In the genomic region with DNA sequence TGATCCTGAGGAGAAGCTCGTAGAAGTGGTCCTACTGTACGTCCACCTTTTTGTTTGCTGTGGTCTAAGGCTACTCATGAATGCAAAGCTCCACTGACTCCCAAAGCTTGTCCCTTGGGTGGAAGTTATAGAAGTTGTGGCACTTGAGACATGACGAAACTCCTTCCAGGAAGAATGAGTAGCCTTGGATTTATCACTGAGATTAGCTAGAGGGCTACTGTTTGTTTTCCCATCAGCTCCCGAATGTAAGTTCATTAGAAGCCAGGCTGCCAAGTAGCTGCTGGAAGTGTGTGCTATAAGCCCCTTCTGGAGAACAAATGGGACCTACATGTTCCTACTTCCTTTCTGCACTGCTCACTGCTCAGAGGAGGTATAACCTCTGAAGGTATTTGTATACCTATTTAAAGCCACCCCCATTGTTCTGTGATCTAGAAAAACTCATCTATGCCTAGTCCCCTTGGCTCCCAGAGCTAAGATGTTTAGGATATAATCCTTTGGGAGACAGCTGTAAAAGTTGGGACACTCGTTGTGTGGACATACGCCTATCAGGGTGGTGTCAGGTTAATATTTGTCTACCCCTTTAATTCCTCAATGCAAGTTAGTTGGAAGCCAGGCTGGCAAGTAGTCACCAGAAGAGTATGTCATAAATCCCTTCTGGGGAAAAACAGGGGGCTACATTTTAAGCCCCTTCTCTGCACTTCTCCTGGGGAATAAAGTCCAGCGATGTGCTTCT, we compare ENCODE assay signal across 1 cellular context.
TF ChIP-seq lines count a peak whose summit lies in the region.

No MANE protein-coding gene starts in this region.

TF ChIP-seq in HepG2, 621 proteins besides CTCF, POLR2A, EP300 and RAD21 (continued from another document):
- TF ChIP-seq, protein P1, sequence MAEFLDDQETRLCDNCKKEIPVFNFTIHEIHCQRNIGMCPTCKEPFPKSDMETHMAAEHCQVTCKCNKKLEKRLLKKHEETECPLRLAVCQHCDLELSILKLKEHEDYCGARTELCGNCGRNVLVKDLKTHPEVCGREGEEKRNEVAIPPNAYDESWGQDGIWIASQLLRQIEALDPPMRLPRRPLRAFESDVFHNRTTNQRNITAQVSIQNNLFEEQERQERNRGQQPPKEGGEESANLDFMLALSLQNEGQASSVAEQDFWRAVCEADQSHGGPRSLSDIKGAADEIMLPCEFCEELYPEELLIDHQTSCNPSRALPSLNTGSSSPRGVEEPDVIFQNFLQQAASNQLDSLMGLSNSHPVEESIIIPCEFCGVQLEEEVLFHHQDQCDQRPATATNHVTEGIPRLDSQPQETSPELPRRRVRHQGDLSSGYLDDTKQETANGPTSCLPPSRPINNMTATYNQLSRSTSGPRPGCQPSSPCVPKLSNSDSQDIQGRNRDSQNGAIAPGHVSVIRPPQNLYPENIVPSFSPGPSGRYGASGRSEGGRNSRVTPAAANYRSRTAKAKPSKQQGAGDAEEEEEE (CRISPR knock-in tag; IDR thresholded peaks at IDR 0.05; ENCODE audit: borderline replicate concordance) = no peak
- TF ChIP-seq, protein P2, sequence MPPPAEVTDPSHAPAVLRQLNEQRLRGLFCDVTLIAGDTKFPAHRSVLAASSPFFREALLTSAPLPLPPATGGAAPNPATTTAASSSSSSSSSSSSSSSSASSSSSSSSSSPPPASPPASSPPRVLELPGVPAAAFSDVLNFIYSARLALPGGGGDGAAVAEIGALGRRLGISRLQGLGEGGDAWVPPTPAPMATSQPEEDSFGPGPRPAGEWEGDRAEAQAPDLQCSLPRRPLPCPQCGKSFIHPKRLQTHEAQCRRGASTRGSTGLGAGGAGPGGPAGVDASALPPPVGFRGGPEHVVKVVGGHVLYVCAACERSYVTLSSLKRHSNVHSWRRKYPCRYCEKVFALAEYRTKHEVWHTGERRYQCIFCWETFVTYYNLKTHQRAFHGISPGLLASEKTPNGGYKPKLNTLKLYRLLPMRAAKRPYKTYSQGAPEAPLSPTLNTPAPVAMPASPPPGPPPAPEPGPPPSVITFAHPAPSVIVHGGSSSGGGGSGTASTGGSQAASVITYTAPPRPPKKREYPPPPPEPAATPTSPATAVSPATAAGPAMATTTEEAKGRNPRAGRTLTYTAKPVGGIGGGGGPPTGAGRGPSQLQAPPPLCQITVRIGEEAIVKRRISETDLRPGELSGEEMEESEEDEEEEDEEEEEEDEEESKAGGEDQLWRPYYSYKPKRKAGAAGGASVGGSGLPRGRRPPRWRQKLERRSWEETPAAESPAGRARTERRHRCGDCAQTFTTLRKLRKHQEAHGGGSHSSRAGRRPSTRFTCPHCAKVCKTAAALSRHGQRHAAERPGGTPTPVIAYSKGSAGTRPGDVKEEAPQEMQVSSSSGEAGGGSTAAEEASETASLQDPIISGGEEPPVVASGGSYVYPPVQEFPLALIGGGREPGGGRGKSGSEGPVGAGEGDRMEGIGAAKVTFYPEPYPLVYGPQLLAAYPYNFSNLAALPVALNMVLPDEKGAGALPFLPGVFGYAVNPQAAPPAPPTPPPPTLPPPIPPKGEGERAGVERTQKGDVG (CRISPR knock-in tag; IDR thresholded peaks at IDR 0.05; ENCODE audit: borderline replicate concordance) = no peak
- TF ChIP-seq SRSF1 (optimal IDR thresholded peaks at IDR 0.05; ENCODE audit: low read depth, low read length) = no peak
- TF ChIP-seq, protein P3, sequence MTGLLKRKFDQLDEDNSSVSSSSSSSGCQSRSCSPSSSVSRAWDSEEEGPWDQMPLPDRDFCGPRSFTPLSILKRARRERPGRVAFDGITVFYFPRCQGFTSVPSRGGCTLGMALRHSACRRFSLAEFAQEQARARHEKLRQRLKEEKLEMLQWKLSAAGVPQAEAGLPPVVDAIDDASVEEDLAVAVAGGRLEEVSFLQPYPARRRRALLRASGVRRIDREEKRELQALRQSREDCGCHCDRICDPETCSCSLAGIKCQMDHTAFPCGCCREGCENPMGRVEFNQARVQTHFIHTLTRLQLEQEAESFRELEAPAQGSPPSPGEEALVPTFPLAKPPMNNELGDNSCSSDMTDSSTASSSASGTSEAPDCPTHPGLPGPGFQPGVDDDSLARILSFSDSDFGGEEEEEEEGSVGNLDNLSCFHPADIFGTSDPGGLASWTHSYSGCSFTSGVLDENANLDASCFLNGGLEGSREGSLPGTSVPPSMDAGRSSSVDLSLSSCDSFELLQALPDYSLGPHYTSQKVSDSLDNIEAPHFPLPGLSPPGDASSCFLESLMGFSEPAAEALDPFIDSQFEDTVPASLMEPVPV (CRISPR knock-in tag; IDR thresholded peaks at IDR 0.05) = no peak
- no peak for TF ChIP-seq POGZ (CRISPR knock-in tag; IDR thresholded peaks at IDR 0.05)
- TF ChIP-seq, protein P4, sequence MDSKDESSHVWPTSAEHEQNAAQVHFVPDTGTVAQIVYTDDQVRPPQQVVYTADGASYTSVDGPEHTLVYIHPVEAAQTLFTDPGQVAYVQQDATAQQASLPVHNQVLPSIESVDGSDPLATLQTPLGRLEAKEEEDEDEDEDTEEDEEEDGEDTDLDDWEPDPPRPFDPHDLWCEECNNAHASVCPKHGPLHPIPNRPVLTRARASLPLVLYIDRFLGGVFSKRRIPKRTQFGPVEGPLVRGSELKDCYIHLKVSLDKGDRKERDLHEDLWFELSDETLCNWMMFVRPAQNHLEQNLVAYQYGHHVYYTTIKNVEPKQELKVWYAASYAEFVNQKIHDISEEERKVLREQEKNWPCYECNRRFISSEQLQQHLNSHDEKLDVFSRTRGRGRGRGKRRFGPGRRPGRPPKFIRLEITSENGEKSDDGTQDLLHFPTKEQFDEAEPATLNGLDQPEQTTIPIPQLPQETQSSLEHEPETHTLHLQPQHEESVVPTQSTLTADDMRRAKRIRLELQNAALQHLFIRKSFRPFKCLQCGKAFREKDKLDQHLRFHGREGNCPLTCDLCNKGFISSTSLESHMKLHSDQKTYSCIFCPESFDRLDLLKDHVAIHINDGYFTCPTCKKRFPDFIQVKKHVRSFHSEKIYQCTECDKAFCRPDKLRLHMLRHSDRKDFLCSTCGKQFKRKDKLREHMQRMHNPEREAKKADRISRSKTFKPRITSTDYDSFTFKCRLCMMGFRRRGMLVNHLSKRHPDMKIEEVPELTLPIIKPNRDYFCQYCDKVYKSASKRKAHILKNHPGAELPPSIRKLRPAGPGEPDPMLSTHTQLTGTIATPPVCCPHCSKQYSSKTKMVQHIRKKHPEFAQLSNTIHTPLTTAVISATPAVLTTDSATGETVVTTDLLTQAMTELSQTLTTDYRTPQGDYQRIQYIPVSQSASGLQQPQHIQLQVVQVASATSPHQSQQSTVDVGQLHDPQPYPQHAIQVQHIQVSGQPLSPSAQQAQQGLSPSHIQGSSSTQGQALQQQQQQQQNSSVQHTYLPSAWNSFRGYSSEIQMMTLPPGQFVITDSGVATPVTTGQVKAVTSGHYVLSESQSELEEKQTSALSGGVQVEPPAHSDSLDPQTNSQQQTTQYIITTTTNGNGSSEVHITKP (CRISPR knock-in tag; IDR thresholded peaks at IDR 0.05; ENCODE audit: low read depth) = no peak
